17 cellular contexts compared by ENCODE assay signal in the genomic region with DNA sequence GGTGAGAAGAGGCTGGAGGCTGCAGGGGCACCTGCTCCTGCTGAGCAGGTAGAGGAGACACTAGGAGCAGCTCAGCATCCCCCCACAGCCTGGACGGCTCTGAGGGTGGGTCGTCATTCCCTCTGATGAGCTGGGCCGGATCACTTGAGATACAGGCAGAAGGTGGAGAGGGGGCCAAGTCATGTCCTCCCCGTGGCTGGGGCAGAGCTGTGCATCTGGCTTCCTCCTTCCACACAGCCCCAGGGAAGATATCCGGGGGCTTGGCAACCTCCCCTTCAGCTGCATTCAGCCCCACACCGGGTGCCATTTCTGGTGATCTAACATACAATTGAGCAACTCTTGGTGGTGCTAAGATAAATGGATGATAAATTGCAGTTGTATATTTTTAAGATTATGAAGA.
DNase-seq lines count a peak whose midpoint lies in the region; ATAC-seq and TF ChIP-seq lines count a peak whose summit lies in the region.
"Had no signal": no experiment of that assay in that cellular context is flagged by ENCODE, and none has a peak within 500 bp of the region (broad histone marks: within the 10 kb centered on the region; RNA-seq: fewer than 3 reads in every experiment).

No MANE protein-coding gene starts in this region.

- CTCF ChIA-PET in activated CD8-positive, alpha-beta T cell treated with anti-CD3 and anti-CD28 coated beads for 36 hours (lab: Charles Lee), result interaction anchor here (0.7 to 0.9 kb wide), 3 partner anchors 12 to 239 kb away, joined by 3 to 4 read pairs (median 3); no protein-coding TSS in a partner anchor

- H3K36me3 Mint-ChIP-seq in activated CD8-positive, alpha-beta T cell treated with anti-CD3 and anti-CD28 coated beads for 36 hours (ENCODE audit: low read depth), result no peaks in the 10 kb centered on the region
- H3K36me3 Mint-ChIP-seq in stimulated activated naive B cell treated with anti-CD40 and anti-IgM and Interleukin-4, amounts not matched to agents 10 μg/mL and 1 μg/mL and 100 μg/mL, for 72 hours, result peaks cover 0 to 2% of the 10 kb centered on the region in 2 donors

- H3K9me3 Mint-ChIP-seq in activated CD8-positive, alpha-beta T cell treated with anti-CD3 and anti-CD28 coated beads for 36 hours, result no peaks in the 10 kb centered on the region
- no peaks in the 10 kb centered on the region for H3K9me3 Mint-ChIP-seq in stimulated activated naive B cell treated with anti-CD40 and anti-IgM and Interleukin-4, amounts not matched to agents 10 μg/mL and 1 μg/mL and 100 μg/mL, for 72 hours
- H3K9me3 Mint-ChIP-seq: activated naive CD4-positive, alpha-beta T cell treated with anti-CD3 and anti-CD28 coated beads, Interleukin-2, amount 50 U/mL, for 24 hours had no signal

- peak overlapping the region; percentile 73 for H3K27ac Mint-ChIP-seq in activated CD8-positive, alpha-beta T cell treated with anti-CD3 and anti-CD28 coated beads for 36 hours
- H3K27ac Mint-ChIP-seq in stimulated activated naive B cell treated with anti-CD40 and anti-IgM and Interleukin-4, amounts not matched to agents 10 μg/mL and 1 μg/mL and 100 μg/mL, for 72 hours, result no peak overlapping the region

- POLR2A ChIA-PET in activated CD8-positive, alpha-beta T cell treated with anti-CD3 and anti-CD28 coated beads for 36 hours (lab: Charles Lee), result interaction anchor here (0.7 to 1.3 kb wide), 4 partner anchors 8 to 237 kb away, joined by 3 to 5 read pairs (median 4); a partner anchor contains a TSS

- no peak overlapping the region for H3K4me3 ChIP-seq in H7 (ENCODE audit: insufficient read depth, low read depth, low read length)
- H3K4me3 ChIP-seq: body of pancreas, K562, left lung, mucosa of descending colon, testis had no signal

- H3K36me3 ChIP-seq in H7 (replicated peaks; ENCODE audit: control insufficient read depth, insufficient read depth, low read length), result no peaks in the 10 kb centered on the region
- H3K36me3 ChIP-seq: left lung, neutrophil had no signal

- H3K4me3 Mint-ChIP-seq in activated CD8-positive, alpha-beta T cell treated with anti-CD3 and anti-CD28 coated beads for 36 hours, result no peak overlapping the region
- H3K4me3 Mint-ChIP-seq in stimulated activated naive B cell treated with anti-CD40 and anti-IgM and Interleukin-4, amounts not matched to agents 10 μg/mL and 1 μg/mL and 100 μg/mL, for 72 hours, result no peak overlapping the region

- H3K27me3 Mint-ChIP-seq in activated CD8-positive, alpha-beta T cell treated with anti-CD3 and anti-CD28 coated beads for 36 hours, result no peaks in the 10 kb centered on the region
- H3K27me3 Mint-ChIP-seq in stimulated activated naive B cell treated with anti-CD40 and anti-IgM and Interleukin-4, amounts not matched to agents 10 μg/mL and 1 μg/mL and 100 μg/mL, for 72 hours, result peaks cover 23 to 31% of the 10 kb centered on the region in 2 donors
- H3K27me3 Mint-ChIP-seq: activated naive CD4-positive, alpha-beta T cell treated with anti-CD3 and anti-CD28 coated beads, Interleukin-2, amount 50 U/mL, for 24 hours had no signal

- in situ Hi-C loops in G401 (cut with HindIII; ENCODE audit: low sequenced_read_pairs), result no loop called here

- intact Hi-C loops in activated CD8-positive, alpha-beta T cell treated with anti-CD3 and anti-CD28 coated beads for 36 hours (cut with micrococcal nuclease), result loop anchor here (10.0 kb wide), 1 partner anchor 159 kb away; no protein-coding TSS in a partner anchor

- TF ChIP-seq CTCF in activated CD8-positive, alpha-beta T cell treated with anti-CD3 and anti-CD28 coated beads for 36 hours (IDR thresholded peaks at IDR 0.05), result no peak

- DNase-seq in activated T-cell treated with anti-CD3 and anti-CD28 coated beads, Interleukin-2, amount 50 U/mL, for 1 hour, result peak; percentile 21
- no peak for DNase-seq in activated T-cell treated with anti-CD3 and anti-CD28 coated beads, Interleukin-2, amount 50 U/mL, for 48 hours
- peak; percentile 38 for DNase-seq in G401 (ENCODE audit: low spot score)
- peak; percentile 53 for DNase-seq in activated CD8-positive, alpha-beta T cell treated with anti-CD3 and anti-CD28 coated beads for 36 hours
- DNase-seq in stimulated activated naive B cell treated with anti-CD40 and anti-IgM and Interleukin-4, amounts not matched to agents 10 μg/mL and 1 μg/mL and 100 μg/mL, for 72 hours, result no peak
- no peak for DNase-seq in NCI-H146 (lab: John Stamatoyannopoulos, UW)
- no peak for DNase-seq in H7
- DNase-seq in NCI-H2196 (lab: John Stamatoyannopoulos, UW; ENCODE audit: unreplicated experiment), result no peak
- DNase-seq: left lung, mucosa of descending colon, NCI-H2029 treated with DMSO at 0.1 percent for 48 hours, NCI-H510A, testis had no signal

- H3K27me3 ChIP-seq in H7 (ENCODE audit: control insufficient read depth, insufficient read depth, low read length), result no peaks in the 10 kb centered on the region
- H3K27me3 ChIP-seq: body of pancreas, left lung, neutrophil, testis had no signal

- peaks cover 36% of the 10 kb centered on the region for H3K4me1 Mint-ChIP-seq in activated CD8-positive, alpha-beta T cell treated with anti-CD3 and anti-CD28 coated beads for 36 hours (ENCODE audit: low read depth)
- H3K4me1 Mint-ChIP-seq in stimulated activated naive B cell treated with anti-CD40 and anti-IgM and Interleukin-4, amounts not matched to agents 10 μg/mL and 1 μg/mL and 100 μg/mL, for 72 hours, result peaks cover 25 to 45% of the 10 kb centered on the region in 2 donors

- peak; percentile 60 for ATAC-seq in activated CD8-positive, alpha-beta T cell treated with anti-CD3 and anti-CD28 coated beads for 36 hours
- peak; percentile 38 to 43 for ATAC-seq in stimulated activated naive B cell treated with anti-CD40 and anti-IgM and Interleukin-4, amounts not matched to agents 10 μg/mL and 1 μg/mL and 100 μg/mL, for 72 hours (replicated peaks)
- ATAC-seq: body of pancreas, K562, left lung, mucosa of descending colon had no signal

Comparison
In these comparisons a context has a peak if more than half of its experiments do, and no peak if none do; other contexts are left out.
1. DNase-seq: peak in activated T-cell treated with anti-CD3 and anti-CD28 coated beads, Interleukin-2, amount 50 U/mL, for 1 hour (single experiment), G401 (single experiment) and activated CD8-positive, alpha-beta T cell treated with anti-CD3 and anti-CD28 coated beads for 36 hours (single experiment); none in activated T-cell treated with anti-CD3 and anti-CD28 coated beads, Interleukin-2, amount 50 U/mL, for 48 hours (0 of 2), stimulated activated naive B cell treated with anti-CD40 and anti-IgM and Interleukin-4, amounts not matched to agents 10 μg/mL and 1 μg/mL and 100 μg/mL, for 72 hours (single experiment), NCI-H146 (single experiment), H7 (single experiment) and NCI-H2196 (single experiment).